Comparison of ENCODE assay signal across 8 cellular contexts in genomic region chr4:102759835-102760644, GRCh38. TPM values are rescaled to one million over a fixed set of nuclear protein-coding genes. Genes with fewer than 3 reads are reported as not detected.
A peak's percentile ranks its signal among the peaks of the same experiment; 100 is the strongest.
DNase-seq lines count a peak whose midpoint lies in the region; ATAC-seq and TF ChIP-seq lines count a peak whose summit lies in the region.

No MANE protein-coding gene starts in this region.

- BruUV-seq in Calu3 (replicated peaks; lab: Mats Ljungman, UMichigan), result TSS peak; percentile 38
- no TSS peak for BruUV-seq in Panc1 (replicated peaks; lab: Mats Ljungman, UMichigan)

- H3K9me3 ChIP-seq in Panc1 (ENCODE audit: control insufficient read depth, insufficient read depth, low read depth, low read length) (no peaks in the 10 kb centered on the region), iPS-20b (ENCODE audit: insufficient read depth, low read depth, low read length) (no peaks in the 10 kb centered on the region), skeletal muscle tissue (ENCODE audit: control insufficient read depth in 3 of 3, low read length in 3 of 3) (no peaks in the 10 kb centered on the region)

- peak; percentile 65 for ATAC-seq in HG03159 (IDR thresholded peaks at IDR 0.05; ENCODE audit: unreplicated experiment)
- ATAC-seq in Panc1, result peak; percentile 59

- H3K4me1 Mint-ChIP-seq in Calu3 (ENCODE audit: low read depth, unreplicated experiment), result peaks cover 25% of the 10 kb centered on the region

- H3K27ac ChIP-seq in Panc1 (ENCODE audit: low read length) (peak overlapping the region; percentile 73), brain microvascular endothelial cell (peak overlapping the region; percentile 38), iPS-20b (ENCODE audit: low read length) (no peak overlapping the region), skeletal muscle tissue (ENCODE audit: low read depth, low read length) (peak overlapping the region; percentile 77)

- H3K27ac Mint-ChIP-seq in Calu3 (ENCODE audit: unreplicated experiment), result peak overlapping the region; percentile 50

- no peak for TF ChIP-seq CTCF in Calu3 (IDR thresholded peaks at IDR 0.05; ENCODE audit: unreplicated experiment)
- TF ChIP-seq CTCF in Panc1 (IDR thresholded peaks at IDR 0.05), result no peak
- no peak for TF ChIP-seq CTCF in brain microvascular endothelial cell (IDR thresholded peaks at IDR 0.05; ENCODE audit: low read depth, low read length, missing control alignments)

- H3K4me3 ChIP-seq in Panc1 (ENCODE audit: low read depth in 2 of 2, low read length in 2 of 2), result peak overlapping the region; percentile 77 to 86
- H3K4me3 ChIP-seq in brain microvascular endothelial cell (ENCODE audit: low read depth, low read length), result peak overlapping the region; percentile 92
- peak overlapping the region; percentile 93 for H3K4me3 ChIP-seq in iPS-20b (ENCODE audit: low read length)
- H3K4me3 ChIP-seq in skeletal muscle tissue (ENCODE audit: low read length in 3 of 3), result peak overlapping the region; percentile 96 to 99 (median 96)

- no peaks in the 10 kb centered on the region for H3K9me3 Mint-ChIP-seq in Calu3 (ENCODE audit: low read depth, unreplicated experiment)

- POLR2A ChIA-PET in Panc1 (lab: Charles Lee), result interaction anchor here (1.2 kb wide), 1 partner anchor 19 kb away, joined by 3 read pairs; no protein-coding TSS in a partner anchor

- H3K36me3 Mint-ChIP-seq in Calu3 (ENCODE audit: insufficient read depth, unreplicated experiment), result peaks cover 20% of the 10 kb centered on the region

- intact Hi-C loops in Calu3 (cut with micrococcal nuclease; ENCODE audit: unreplicated experiment) (no loop called here), Panc1 (cut with micrococcal nuclease; ENCODE audit: unreplicated experiment) (no loop called here)

- no peaks in the 10 kb centered on the region for H3K27me3 ChIP-seq in Panc1 (ENCODE audit: control insufficient read depth, insufficient read depth, low read length)
- H3K27me3 ChIP-seq in brain microvascular endothelial cell (replicated peaks), result no peaks in the 10 kb centered on the region
- peaks cover 23% of the 10 kb centered on the region; the same call in 1 of the 2 replicates for H3K27me3 ChIP-seq in iPS-20b (ENCODE audit: insufficient read depth, low read length)
- no peaks in the 10 kb centered on the region for H3K27me3 ChIP-seq in skeletal muscle tissue (ENCODE audit: control insufficient read depth in 3 of 3, insufficient read depth in 3 of 3, low read length in 3 of 3)

- CTCF ChIA-PET in Calu3 (lab: Charles Lee) (no interaction called here), Panc1 (lab: Charles Lee) (no interaction called here)

- no peaks in the 10 kb centered on the region for H3K27me3 Mint-ChIP-seq in Calu3 (ENCODE audit: unreplicated experiment)

- H3K36me3 ChIP-seq in Panc1 (ENCODE audit: control insufficient read depth, insufficient read depth, low read length) (no peaks in the 10 kb centered on the region; the same call in 1 of the 2 replicates), brain microvascular endothelial cell (replicated peaks) (no peaks in the 10 kb centered on the region), iPS-20b (ENCODE audit: insufficient read depth, low read depth, low read length) (no peaks in the 10 kb centered on the region), skeletal muscle tissue (ENCODE audit: control insufficient read depth in 3 of 3, insufficient read depth in 3 of 3, low read length in 3 of 3) (no peaks in the 10 kb centered on the region)

- H3K9ac ChIP-seq in iPS-20b (ENCODE audit: low read depth, low read length) (peak overlapping the region; percentile 84), skeletal muscle tissue (ENCODE audit: low read depth in 1 of 3, low read length in 3 of 3) (peak overlapping the region; percentile 79 to 95 (median 93))

- H3K4me1 ChIP-seq in Panc1 (ENCODE audit: control insufficient read depth, insufficient read depth, low read length) (peaks cover 7% of the 10 kb centered on the region), iPS-20b (ENCODE audit: insufficient read depth, low read length) (peaks cover 10% of the 10 kb centered on the region; the same call in 1 of the 2 replicates), skeletal muscle tissue (ENCODE audit: control insufficient read depth in 3 of 3, insufficient read depth in 3 of 3, low read length in 3 of 3) (peaks cover 6 to 17% (median 10%) of the 10 kb centered on the region in 3 donors)

- H3K4me3 Mint-ChIP-seq in Calu3 (ENCODE audit: low read depth, unreplicated experiment), result peak overlapping the region; percentile 96

- in situ Hi-C loops in Panc1 (cut with HindIII; ENCODE audit: low pct_unique_long_range_greater_than_20kb, low sequenced_read_pairs), result no loop called here
- in situ Hi-C loops in brain microvascular endothelial cell (cut with HindIII; ENCODE audit: low pct_ligation_motif_present, low sequenced_read_pairs), result no loop called here

- DNase-seq in Calu3 (peak; percentile 26), GM19240 (ENCODE audit: insufficient read length, low spot score) (peak; percentile 19), Panc1 (ENCODE audit: low read depth, low spot score) (no peak), brain microvascular endothelial cell (peak; percentile 67)
- no peak for DNase-seq in activated effector memory CD4-positive, alpha-beta T cell treated with Interleukin-2 at 50 U/mL for 16 hours

RNA-seq across cellular contexts. Expression of gene MANBA, which starts 0.7 kb away (rescaled TPM):
- 11.7 and 13.6 TPM in 2 replicates for total RNA-seq in Calu3 (2022)
- total RNA-seq in Panc1 (2021; ENCODE audit: unreplicated experiment), result 14.5 TPM
- 9.4 TPM for polyA plus RNA-seq in Panc1 (2012; ENCODE audit: insufficient read length)
- total RNA-seq in skeletal muscle tissue, result 27.7 TPM

Comparison
In these comparisons a context has a peak if more than half of its experiments do, and no peak if none do; other contexts are left out.
1. DNase-seq: peak in Calu3 (single experiment), GM19240 (single experiment) and brain microvascular endothelial cell (single experiment); none in Panc1 (single experiment) and activated effector memory CD4-positive, alpha-beta T cell treated with Interleukin-2 at 50 U/mL for 16 hours (single experiment).
2. Peak in every context shown above with its lines, with median percentiles within 50 percentile points of each other: H3K4me3 ChIP-seq.